Comparison of ENCODE assay signal across 8 cellular contexts in genomic region chr11:61567286-61568061, GRCh38. TPM values are rescaled to one million over a fixed set of nuclear protein-coding genes. Genes with fewer than 3 reads are reported as not detected.
A peak's percentile ranks its signal among the peaks of the same experiment; 100 is the strongest.
DNase-seq lines count a peak whose midpoint lies in the region; ATAC-seq and TF ChIP-seq lines count a peak whose summit lies in the region.

No MANE protein-coding gene starts in this region.

- H3K4me3 ChIP-seq in GM12875 (ENCODE audit: low read depth, low read length) = no peak overlapping the region

- DNase-seq in NOMO-1 treated with dmso at 0.1 percent for 144 hours (lab: John Stamatoyannopoulos, UW; ENCODE audit: unreplicated experiment) (peak; percentile 75), erythroblast (lab: John Stamatoyannopoulos, UW) (peak; percentile 83 to 89), mucosa of gallbladder (ENCODE audit: low spot score) (peak; percentile 82), NCI-H345 treated with DMSO at 0.1 percent for 48 hours (lab: John Stamatoyannopoulos, UW; ENCODE audit: unreplicated experiment) (no peak)
- DNase-seq in activated CD8-positive, alpha-beta memory T cell treated with anti-CD3 and anti-CD28 coated beads, Interleukin-2, amount 50 U/mL, for 4 hours = peak; percentile 54
- peak; percentile 27 to 53 for DNase-seq in stimulated activated CD8-positive, alpha-beta memory T cell treated with anti-CD3 and anti-CD28 coated beads, Interleukin-7, amount 100 ng/mL, for 1 hour (ENCODE audit: low read depth in 2 of 2)

- peak; percentile 59 for TF ChIP-seq CTCF in GM12875 (IDR thresholded peaks at IDR 0.05; ENCODE audit: borderline replicate concordance, insufficient read depth, low read depth, low read length)

- no peak for TF ChIP-seq POLR2A in erythroblast (IDR thresholded peaks at IDR 0.05; ENCODE audit: low read length)

- ATAC-seq in HG02938 (IDR thresholded peaks at IDR 0.05; ENCODE audit: unreplicated experiment) = no peak

RNA-seq across cellular contexts. Expression of gene SYT7, which starts 13.4 kb away (rescaled TPM):
- total RNA-seq in mucosa of gallbladder = 1.5 TPM

RNA-seq across cellular contexts. Expression of gene LRRC10B, which starts 58.9 kb away (rescaled TPM):
- total RNA-seq in mucosa of gallbladder = 0.46 TPM
